9 cellular contexts compared by ENCODE assay signal in genomic region chr11:40094954-40095353, GRCh38.
"Had no signal": no experiment of that assay in that cellular context is flagged by ENCODE, and none has a peak within 500 bp of the region (broad histone marks: within the 10 kb centered on the region; RNA-seq: fewer than 3 reads in every experiment).

No MANE protein-coding gene starts in this region.

- H3K9me3 Mint-ChIP-seq: GM23338 had no signal

- H3K4me1 ChIP-seq: HAP-1 had no signal

- DNase-seq: H7, HFFc6, KBM-7 had no signal

- H3K9me3 ChIP-seq: HAP-1 had no signal

- H3K4me1 Mint-ChIP-seq: IgD-negative memory B cell had no signal

- H3K36me3 Mint-ChIP-seq: IgD-negative memory B cell had no signal

- H3K27ac ChIP-seq: HL-60 had no signal

- H3K36me3 ChIP-seq: HAP-1 had no signal

- H2AFZ ChIP-seq: GM23338 had no signal

- H3K27ac Mint-ChIP-seq: GM23338, HFFc6, IgD-negative memory B cell had no signal

- H3K4me3 ChIP-seq: GM23338, HAP-1 had no signal

- H3K4me2 ChIP-seq: GM23338 had no signal

- H3K27me3 Mint-ChIP-seq: IgD-negative memory B cell had no signal

- ATAC-seq: GM23338, HCT116, HepG2 had no signal

- H3K4me3 Mint-ChIP-seq: GM23338, HFFc6, IgD-negative memory B cell had no signal
